In genomic region chr1:6245869-6246496, GRCh38 we compare ENCODE assay signal across 8 cellular contexts. TPM values are rescaled to one million over a fixed set of nuclear protein-coding genes. Genes with fewer than 3 reads are reported as not detected.
DNase-seq lines count a peak whose midpoint lies in the region; ATAC-seq and TF ChIP-seq lines count a peak whose summit lies in the region.

No MANE protein-coding gene starts in this region.

- no peak for ATAC-seq in stimulated activated naive CD8-positive, alpha-beta T cell treated with anti-CD3 and anti-CD28 coated beads, Interleukin-15, Interleukin-2, amounts not matched to agents 100 U/mL and 50 U/mL, for 24 hours
- ATAC-seq in HG03108 (IDR thresholded peaks at IDR 0.05; ENCODE audit: unreplicated experiment) (no peak), GM19455 (IDR thresholded peaks at IDR 0.05; ENCODE audit: unreplicated experiment) (no peak)

- H3K4me2 ChIP-seq in fibroblast of lung (ENCODE audit: extremely low read depth, insufficient read depth, low read length), result peak overlapping the region; percentile 35

- peaks cover 30% of the 10 kb centered on the region for H3K27me3 ChIP-seq in fibroblast of lung (ENCODE audit: control insufficient read depth, insufficient read depth, low read length)

- H3K79me2 ChIP-seq in fibroblast of lung (ENCODE audit: control insufficient read depth, insufficient read depth, low read length), result no peaks in the 10 kb centered on the region

- DNase-seq in Daoy (ENCODE audit: low read depth) (peak; percentile 74), NAMALWA (ENCODE audit: low spot score) (peak; percentile 59), fibroblast of lung (ENCODE audit: low read depth in 2 of 2) (no peak), EL (no peak)
- peak; percentile 76 for DNase-seq in stimulated activated naive CD8-positive, alpha-beta T cell treated with anti-CD3 and anti-CD28 coated beads, Interleukin-15, Interleukin-2, amounts not matched to agents 100 U/mL and 50 U/mL, for 24 hours

- H3K4me3 ChIP-seq in WI38 (ENCODE audit: low read depth, low read length) (peak overlapping the region; percentile 33), fibroblast of lung (replicated peaks in 1 of 4; ENCODE audit: control extremely low read depth in 1 of 4, insufficient read depth in 1 of 4, low read depth in 3 of 4, low read length in 4 of 4) (no peak overlapping the region)

- H3K4me1 ChIP-seq in fibroblast of lung (ENCODE audit: control insufficient read depth, extremely low read depth, insufficient read depth, low read length), result peaks cover 5% of the 10 kb centered on the region

- no peaks in the 10 kb centered on the region for H4K20me1 ChIP-seq in fibroblast of lung (ENCODE audit: control insufficient read depth, extremely low read depth, insufficient read depth, low read length)

- H3K36me3 ChIP-seq in fibroblast of lung (ENCODE audit: control insufficient read depth, insufficient read depth, low read length), result no peaks in the 10 kb centered on the region

- no peak overlapping the region for H3K9ac ChIP-seq in fibroblast of lung (ENCODE audit: insufficient read depth, low read length)

- TF ChIP-seq CTCF in WI38 (IDR thresholded peaks at IDR 0.05; ENCODE audit: low read depth, low read length), result no peak
- no peak for TF ChIP-seq CTCF in fibroblast of lung (conservative IDR thresholded peaks at IDR 0.05 in 1 of 2, IDR thresholded peaks at IDR 0.05 in 1 of 2; ENCODE audit: low read depth in 1 of 2, low read length in 2 of 2)

- H3K9me3 ChIP-seq in fibroblast of lung (ENCODE audit: control insufficient read depth, insufficient read depth, low read depth, low read length), result no peaks in the 10 kb centered on the region

- H2AFZ ChIP-seq in fibroblast of lung (ENCODE audit: low read length), result no peak overlapping the region

- H3K27ac ChIP-seq in fibroblast of lung (ENCODE audit: insufficient read depth, low read length), result no peak overlapping the region

RNA-seq across cellular contexts. Expression of gene HES3, which starts 2.0 kb away (rescaled TPM):
- total RNA-seq in Daoy (2014; rRNA removed; shearing (Covaris generic)), result not detected in 2 replicates
- total RNA-seq in fibroblast of lung, result not detected in 2 replicates
- not detected in 2 replicates for polyA plus RNA-seq in fibroblast of lung
- not detected in 2 replicates for polyA plus RNA-seq in fibroblast of lung (2012)
- not detected in 2 replicates for polyA minus RNA-seq in fibroblast of lung (ENCODE audit: low replicate concordance)

RNA-seq across cellular contexts. Expression of gene ICMT, which starts 10.2 kb away (rescaled TPM):
- total RNA-seq in Daoy (2014; rRNA removed; shearing (Covaris generic)), result 88.7 and 106 TPM in 2 replicates
- total RNA-seq in fibroblast of lung, result 62.4 and 95.1 TPM in 2 replicates
- polyA plus RNA-seq in fibroblast of lung, result 91.1 and 95.8 TPM in 2 replicates
- polyA plus RNA-seq in fibroblast of lung (2012), result 58.9 and 63.8 TPM in 2 replicates
- polyA minus RNA-seq in fibroblast of lung (ENCODE audit: low replicate concordance), result 34.3 and 40.6 TPM in 2 replicates

RNA-seq across cellular contexts. Expression of gene GPR153, which starts 14.9 kb away (rescaled TPM):
- 3.0 and 6.3 TPM in 2 replicates for total RNA-seq in Daoy (2014; rRNA removed; shearing (Covaris generic))
- 8.9 and 13.4 TPM in 2 replicates for total RNA-seq in fibroblast of lung
- polyA plus RNA-seq in fibroblast of lung, result 4.0 and 8.5 TPM in 2 replicates
- 5.6 and 13.9 TPM in 2 replicates for polyA plus RNA-seq in fibroblast of lung (2012)
- polyA minus RNA-seq in fibroblast of lung (ENCODE audit: low replicate concordance), result 12.9 and 21.1 TPM in 2 replicates

RNA-seq across cellular contexts. Expression of gene RNF207, which starts 40.1 kb away (rescaled TPM):
- total RNA-seq in Daoy (2014; rRNA removed; shearing (Covaris generic)), result 6.2 and 11.7 TPM in 2 replicates
- total RNA-seq in fibroblast of lung, result 9.2 and 17.2 TPM in 2 replicates
- polyA plus RNA-seq in fibroblast of lung, result 2.0 and 2.6 TPM in 2 replicates
- polyA plus RNA-seq in fibroblast of lung (2012), result 0.90 and 1.6 TPM in 2 replicates
- polyA minus RNA-seq in fibroblast of lung (ENCODE audit: low replicate concordance), result 4.7 and 12.2 TPM in 2 replicates

RNA-seq across cellular contexts. Expression of gene RPL22, which starts 46.6 kb away (rescaled TPM):
- total RNA-seq in Daoy (2014; rRNA removed; shearing (Covaris generic)), result 158 and 240 TPM in 2 replicates
- total RNA-seq in fibroblast of lung, result 159 and 227 TPM in 2 replicates
- polyA plus RNA-seq in fibroblast of lung, result 300 and 369 TPM in 2 replicates
- 686 and 835 TPM in 2 replicates for polyA plus RNA-seq in fibroblast of lung (2012)
- 2.9 and 3.7 TPM in 2 replicates for polyA minus RNA-seq in fibroblast of lung (ENCODE audit: low replicate concordance)

Comparison
In these comparisons a context has a peak if more than half of its experiments do, and no peak if none do; other contexts are left out.
1. DNase-seq: peak in Daoy (single experiment), NAMALWA (single experiment) and stimulated activated naive CD8-positive, alpha-beta T cell treated with anti-CD3 and anti-CD28 coated beads, Interleukin-15, Interleukin-2, amounts not matched to agents 100 U/mL and 50 U/mL, for 24 hours (single experiment); none in fibroblast of lung (0 of 2) and EL (single experiment).